In genomic region chr4:168098257-168098717, GRCh38 we compare ENCODE assay signal across 1 cellular context.
A peak's percentile ranks its signal among the peaks of the same experiment; 100 is the strongest.
TF ChIP-seq lines count a peak whose summit lies in the region.

No MANE protein-coding gene starts in this region.

TF ChIP-seq in endothelial cell of umbilical vein, 7 proteins besides CTCF, POLR2A, EP300 and RAD21 (continued from another document):
- no peak for TF ChIP-seq EZH2 (IDR thresholded peaks at IDR 0.05; ENCODE audit: borderline replicate concordance, low read depth, low read length, severe bottlenecking)
- TF ChIP-seq GATA2 (IDR thresholded peaks at IDR 0.05; ENCODE audit: insufficient read depth, insufficient read length, low read depth, low read length) = peak; percentile 95
- no peak for TF ChIP-seq MAX (IDR thresholded peaks at IDR 0.05; ENCODE audit: insufficient read depth, insufficient read length)
- TF ChIP-seq JUN (IDR thresholded peaks at IDR 0.05; ENCODE audit: borderline replicate concordance, insufficient read depth, insufficient read length, low read depth) = peak; percentile 96
- TF ChIP-seq MYC (IDR thresholded peaks at IDR 0.05; ENCODE audit: low read depth, low read length) = no peak
- TF ChIP-seq POLR2AphosphoS5 (IDR thresholded peaks at IDR 0.05; ENCODE audit: insufficient read depth, low read depth, low read length) = peak; percentile 53
TF ChIP-seq in endothelial cell of umbilical vein: peak in this region for 4.
